Comparison of ENCODE assay signal across 14 cellular contexts in the genomic region with DNA sequence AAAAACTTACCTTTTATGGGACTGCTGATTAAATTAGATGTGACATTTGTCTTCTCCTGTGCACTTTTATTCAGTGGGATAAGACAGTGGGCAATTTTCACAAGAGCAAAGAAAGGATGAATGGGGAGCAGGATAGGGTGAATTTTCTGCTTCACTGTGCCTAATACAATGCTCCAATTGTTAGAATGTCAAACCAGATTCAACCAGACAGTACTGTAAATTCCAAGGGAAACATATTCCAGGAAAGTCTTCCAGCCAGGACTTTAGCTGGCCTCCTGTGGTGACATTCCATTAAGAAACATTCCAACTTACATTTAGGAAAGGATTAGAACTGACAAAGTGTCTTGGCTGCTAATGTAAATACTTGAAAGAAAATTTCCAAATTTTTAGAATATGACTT.
"Had no signal": no experiment of that assay in that cellular context is flagged by ENCODE, and none has a peak within 500 bp of the region (broad histone marks: within the 10 kb centered on the region; RNA-seq: fewer than 3 reads in every experiment).

No MANE protein-coding gene starts in this region.

- H3K27ac ChIP-seq: gastroesophageal sphincter, tibial artery had no signal

- H3K36me3 ChIP-seq: gastroesophageal sphincter, tibial artery had no signal

- H3K36me3 Mint-ChIP-seq: natural killer cell treated with Interleukin-12 subunit alpha and Interleukin-12 subunit beta and Interleukin-15 and Interleukin-18, amount 100 ng/mL, for 72 hours; stimulated activated naive B cell treated with anti-CD40 and anti-IgM and Interleukin-4, amounts not matched to agents 10 μg/mL and 1 μg/mL and 100 μg/mL, for 72 hours had no signal

- H3K4me1 ChIP-seq: tibial artery had no signal

- H3K9me3 ChIP-seq: gastroesophageal sphincter, tibial artery had no signal

- DNase-seq: activated naive CD4-positive, alpha-beta T cell treated with Interleukin-2 at 50 U/mL for 16 hours; anterior cingulate cortex; dermis blood vessel endothelial cell; effector memory CD8-positive, alpha-beta T cell; left ventricle myocardium superior; mesenchymal stem cell; stimulated activated CD4-positive, alpha-beta T cell treated with anti-CD3 and anti-CD28 coated beads, Interleukin-2, amount 100 ng/mL, for 48 hours; stimulated activated naive B cell treated with anti-CD40 and anti-IgM and Interleukin-4, amounts not matched to agents 10 μg/mL and 1 μg/mL and 100 μg/mL, for 72 hours; SW 1271; tibial artery had no signal

- H3K9me3 Mint-ChIP-seq: activated T-helper 17 cell treated with anti-CD3 and anti-CD28 coated beads, Interleukin-2, amount 50 U/mL, for 72 hours; effector memory CD8-positive, alpha-beta T cell; natural killer cell treated with Interleukin-12 subunit alpha and Interleukin-12 subunit beta and Interleukin-15 and Interleukin-18, amount 100 ng/mL, for 72 hours; stimulated activated naive B cell treated with anti-CD40 and anti-IgM and Interleukin-4, amounts not matched to agents 10 μg/mL and 1 μg/mL and 100 μg/mL, for 72 hours; T-helper 2 cell treated with Interferon-gamma antibody and Interleukin-4, amounts not matched to agents 5 μg/mL and 100 μg/mL, for 36 hours had no signal

- H3K4me1 Mint-ChIP-seq: activated T-helper 17 cell treated with anti-CD3 and anti-CD28 coated beads, Interleukin-2, amount 50 U/mL, for 72 hours; stimulated activated naive B cell treated with anti-CD40 and anti-IgM and Interleukin-4, amounts not matched to agents 10 μg/mL and 1 μg/mL and 100 μg/mL, for 72 hours had no signal

- H3K27ac Mint-ChIP-seq: activated T-helper 17 cell treated with anti-CD3 and anti-CD28 coated beads, Interleukin-2, amount 50 U/mL, for 72 hours; effector memory CD8-positive, alpha-beta T cell; natural killer cell treated with Interleukin-12 subunit alpha and Interleukin-12 subunit beta and Interleukin-15 and Interleukin-18, amount 100 ng/mL, for 72 hours; stimulated activated naive B cell treated with anti-CD40 and anti-IgM and Interleukin-4, amounts not matched to agents 10 μg/mL and 1 μg/mL and 100 μg/mL, for 72 hours; T-helper 2 cell treated with Interferon-gamma antibody and Interleukin-4, amounts not matched to agents 5 μg/mL and 100 μg/mL, for 36 hours had no signal

- H3K27me3 ChIP-seq: gastroesophageal sphincter had no signal

- H3K4me3 ChIP-seq: gastroesophageal sphincter, tibial artery had no signal

- H3K4me3 Mint-ChIP-seq: activated T-helper 17 cell treated with anti-CD3 and anti-CD28 coated beads, Interleukin-2, amount 50 U/mL, for 72 hours; effector memory CD8-positive, alpha-beta T cell; natural killer cell treated with Interleukin-12 subunit alpha and Interleukin-12 subunit beta and Interleukin-15 and Interleukin-18, amount 100 ng/mL, for 72 hours; stimulated activated naive B cell treated with anti-CD40 and anti-IgM and Interleukin-4, amounts not matched to agents 10 μg/mL and 1 μg/mL and 100 μg/mL, for 72 hours; T-helper 2 cell treated with Interferon-gamma antibody and Interleukin-4, amounts not matched to agents 5 μg/mL and 100 μg/mL, for 36 hours had no signal
